ENCODE assay signal across 1 cellular context in the genomic region with DNA sequence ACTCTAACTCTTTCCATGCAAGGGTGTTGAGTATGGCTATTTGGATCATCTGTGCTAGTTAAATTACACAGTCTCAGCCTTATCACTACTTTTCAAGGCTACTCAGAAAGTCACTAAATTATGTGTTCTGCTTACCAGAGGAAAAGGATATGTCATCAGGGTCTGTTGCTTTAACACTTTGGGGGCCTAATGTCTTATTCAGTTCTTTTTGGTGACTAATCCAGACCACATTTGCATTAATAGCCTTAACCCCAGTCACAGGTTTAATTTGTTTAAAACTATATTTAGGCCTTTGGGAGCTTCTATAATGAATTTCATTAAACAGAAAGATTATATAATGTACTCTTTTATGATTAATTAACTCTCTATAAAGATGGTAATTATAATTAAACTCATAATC.
TF ChIP-seq lines count a peak whose summit lies in the region.

No MANE protein-coding gene starts in this region.

TF ChIP-seq in IMR-90, 13 proteins besides CTCF, POLR2A, EP300 and RAD21:
- TF ChIP-seq CHD1 (IDR thresholded peaks at IDR 0.05; ENCODE audit: low read depth, low read length) (no peak), CEBPB (IDR thresholded peaks at IDR 0.05; ENCODE audit: low read depth, low read length) (no peak), SMC3 (IDR thresholded peaks at IDR 0.05; ENCODE audit: low read depth, low read length) (no peak), NFE2L2 (IDR thresholded peaks at IDR 0.05; ENCODE audit: low read depth, low read length) (no peak), RCOR1 (IDR thresholded peaks at IDR 0.05; ENCODE audit: insufficient replicate concordance, low read length) (no peak), BHLHE40 (IDR thresholded peaks at IDR 0.05; ENCODE audit: low read depth, low read length) (no peak), FOS (IDR thresholded peaks at IDR 0.05; ENCODE audit: low read depth, low read length) (no peak), RFX5 (IDR thresholded peaks at IDR 0.05; ENCODE audit: low read depth, low read length) (no peak), MAZ (IDR thresholded peaks at IDR 0.05; ENCODE audit: borderline replicate concordance, low read depth, low read length) (no peak)
- TF ChIP-seq, protein P1, sequence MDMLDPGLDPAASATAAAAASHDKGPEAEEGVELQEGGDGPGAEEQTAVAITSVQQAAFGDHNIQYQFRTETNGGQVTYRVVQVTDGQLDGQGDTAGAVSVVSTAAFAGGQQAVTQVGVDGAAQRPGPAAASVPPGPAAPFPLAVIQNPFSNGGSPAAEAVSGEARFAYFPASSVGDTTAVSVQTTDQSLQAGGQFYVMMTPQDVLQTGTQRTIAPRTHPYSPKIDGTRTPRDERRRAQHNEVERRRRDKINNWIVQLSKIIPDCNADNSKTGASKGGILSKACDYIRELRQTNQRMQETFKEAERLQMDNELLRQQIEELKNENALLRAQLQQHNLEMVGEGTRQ (IDR thresholded peaks at IDR 0.05; ENCODE audit: low read depth, low read length), result no peak
- TF ChIP-seq, protein P2, sequence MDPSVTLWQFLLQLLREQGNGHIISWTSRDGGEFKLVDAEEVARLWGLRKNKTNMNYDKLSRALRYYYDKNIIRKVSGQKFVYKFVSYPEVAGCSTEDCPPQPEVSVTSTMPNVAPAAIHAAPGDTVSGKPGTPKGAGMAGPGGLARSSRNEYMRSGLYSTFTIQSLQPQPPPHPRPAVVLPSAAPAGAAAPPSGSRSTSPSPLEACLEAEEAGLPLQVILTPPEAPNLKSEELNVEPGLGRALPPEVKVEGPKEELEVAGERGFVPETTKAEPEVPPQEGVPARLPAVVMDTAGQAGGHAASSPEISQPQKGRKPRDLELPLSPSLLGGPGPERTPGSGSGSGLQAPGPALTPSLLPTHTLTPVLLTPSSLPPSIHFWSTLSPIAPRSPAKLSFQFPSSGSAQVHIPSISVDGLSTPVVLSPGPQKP (IDR thresholded peaks at IDR 0.05; ENCODE audit: borderline replicate concordance, low read depth, low read length), result no peak
